ENCODE assay signal across 8 cellular contexts in genomic region chr15:25529774-25530173, GRCh38.
"Had no signal": no experiment of that assay in that cellular context is flagged by ENCODE, and none has a peak within 500 bp of the region (broad histone marks: within the 10 kb centered on the region; RNA-seq: fewer than 3 reads in every experiment).

No MANE protein-coding gene starts in this region.

- ATAC-seq: GM12878 had no signal

- FAIRE-seq: G401.6, GM12878, GM12891, GM12892, GM18507, GM19239 had no signal

- H3K4me3 ChIP-seq: GM12878 had no signal

- DNase-seq: GDM1, GF-D8 had no signal
